In genomic region chr16:56409195-56409594, GRCh38 we compare ENCODE assay signal across 14 cellular contexts. TPM values are rescaled to one million over a fixed set of nuclear protein-coding genes. Genes with fewer than 3 reads are reported as not detected.
DNase-seq lines count a peak whose midpoint lies in the region; ATAC-seq and TF ChIP-seq lines count a peak whose summit lies in the region.
"Had no signal": no experiment of that assay in that cellular context is flagged by ENCODE, and none has a peak within 500 bp of the region (broad histone marks: within the 10 kb centered on the region; RNA-seq: fewer than 3 reads in every experiment).

No MANE protein-coding gene starts in this region.

- no peak overlapping the region for H2BK12ac ChIP-seq in H9 (ENCODE audit: insufficient read length, low read depth, low read length)

- H3K4me3 Mint-ChIP-seq in H9 (no peak overlapping the region), glutamatergic neuron (ENCODE audit: unreplicated experiment) (no peak overlapping the region)
- H3K4me3 Mint-ChIP-seq: activated CD4-positive, alpha-beta memory T cell treated with anti-CD3 and anti-CD28 coated beads, Interleukin-2, amount 10 ng/mL, durations not matched to agents 7 days and 5 days had no signal

- no peak overlapping the region for H2BK120ac ChIP-seq in H9 (ENCODE audit: low read depth, low read length, poor library complexity, severe bottlenecking)

- no peak overlapping the region for H3K9ac ChIP-seq in H9 (ENCODE audit: extremely low read depth, insufficient read length, low read length)

- H3K79me2 ChIP-seq in H9 (ENCODE audit: insufficient read depth, low read length): no peaks in the 10 kb centered on the region

- intact Hi-C loops in psoas muscle (cut with DNase I): no loop called here

- WGBS in H9 (ENCODE audit: extremely low coverage, insufficient read length, low lambda C conversion rate): no CpG with 5 or more reads among the region's 4 CpGs
- WGBS in psoas muscle, 3 donors: 62 to 84% (median 70%) methylated on average over 4 of the region's 4 CpGs

- POLR2A ChIA-PET in RWPE1 (lab: Yijun Ruan, JAX; ENCODE audit: low non-redundant PET): no interaction called here

- H4K8ac ChIP-seq in H9 (replicated peaks; ENCODE audit: insufficient read length, low read depth, low read length): no peak overlapping the region

- H3K18ac ChIP-seq in H9 (ENCODE audit: insufficient read length, low read depth, low read length): no peak overlapping the region

- H3K9me3 ChIP-seq in H9 (ENCODE audit: control insufficient read depth, low read depth, low read length) (no peaks in the 10 kb centered on the region), psoas muscle (no peaks in the 10 kb centered on the region)
- H3K9me3 ChIP-seq: spleen, testis had no signal

- H2AFZ ChIP-seq in H9 (ENCODE audit: low read length): no peak overlapping the region

- H3K56ac ChIP-seq in H9 (ENCODE audit: insufficient read length, low read depth, low read length): no peak overlapping the region

- H3K27me3 ChIP-seq in H9 (ENCODE audit: insufficient read depth, low read length): no peaks in the 10 kb centered on the region; the same call in 1 of the 2 replicates
- H3K27me3 ChIP-seq in psoas muscle (ENCODE audit: insufficient read depth in 3 of 3, low read length in 2 of 3): no peaks in the 10 kb centered on the region
- H3K27me3 ChIP-seq: cardiac muscle cell, spleen, testis had no signal

- H3K27ac Mint-ChIP-seq in H9 (peak overlapping the region in 2 of 3 experiments; percentile 22 to 49; a peak in 1 of 7 replicates), glutamatergic neuron (ENCODE audit: unreplicated experiment) (no peak overlapping the region)
- H3K27ac Mint-ChIP-seq: activated CD4-positive, alpha-beta memory T cell treated with anti-CD3 and anti-CD28 coated beads, Interleukin-2, amount 10 ng/mL, durations not matched to agents 7 days and 5 days had no signal

- H2BK20ac ChIP-seq in H9 (ENCODE audit: low read depth, low read length, poor library complexity, severe bottlenecking): no peak overlapping the region

- H3K4me1 ChIP-seq in H9 (ENCODE audit: insufficient read depth, low read length) (peaks cover 3% of the 10 kb centered on the region; the same call in 1 of the 2 replicates), psoas muscle (peaks cover 38% of the 10 kb centered on the region)
- H3K4me1 ChIP-seq: testis had no signal

- H3K14ac ChIP-seq in H9 (ENCODE audit: insufficient read depth, low read length): no peak overlapping the region

- H3K4me3 ChIP-seq in fibroblast of mammary gland (ENCODE audit: control insufficient read depth, low read depth, low read length) (no peak overlapping the region), psoas muscle (no peak overlapping the region)
- H3K4me3 ChIP-seq: cardiac muscle cell, spleen, testis had no signal

- no peak overlapping the region for H2AK5ac ChIP-seq in H9 (ENCODE audit: insufficient read length, low read length)

- no peak overlapping the region for H3K4ac ChIP-seq in H9 (ENCODE audit: low read depth, low read length)

- H3K23me2 ChIP-seq in H9 (ENCODE audit: insufficient read length, low read depth, low read length, poor library complexity, severe bottlenecking): no peaks in the 10 kb centered on the region

- ATAC-seq in psoas muscle (peak; percentile 49 to 64 (median 58)), GM18873 (IDR thresholded peaks at IDR 0.05; ENCODE audit: low FRiP score, unreplicated experiment) (no peak)
- ATAC-seq: Panc1 had no signal

- H3K79me1 ChIP-seq in H9 (ENCODE audit: insufficient read depth, low read depth, low read length, poor library complexity, severe bottlenecking): no peaks in the 10 kb centered on the region

- no peak overlapping the region for H4K91ac ChIP-seq in H9 (ENCODE audit: insufficient read length, low read depth, low read length)

- H3K36me3 Mint-ChIP-seq in H9 (ENCODE audit: insufficient read depth in 1 of 3, low read depth in 3 of 3) (peaks cover 15 to 51% (median 40%) of the 10 kb centered on the region in 3 experiments), glutamatergic neuron (ENCODE audit: unreplicated experiment) (no peaks in the 10 kb centered on the region)

- no peak overlapping the region for H2BK5ac ChIP-seq in H9 (ENCODE audit: insufficient read length, low read length)

- no peaks in the 10 kb centered on the region for H4K20me1 ChIP-seq in H9 (ENCODE audit: control insufficient read depth, insufficient read depth, insufficient read length)

- peaks cover 0 to 3% of the 10 kb centered on the region in 2 experiments; a peak in 2 of 4 replicates for H3K4me1 Mint-ChIP-seq in H9
- no peaks in the 10 kb centered on the region for H3K4me1 Mint-ChIP-seq in glutamatergic neuron (ENCODE audit: low read depth, unreplicated experiment)

- H3K23ac ChIP-seq in H9 (ENCODE audit: insufficient read length, low read depth, low read length): no peak overlapping the region

- peaks cover 15 to 75% of the 10 kb centered on the region in 2 donors for H3K36me3 ChIP-seq in psoas muscle (ENCODE audit: insufficient read depth in 1 of 2, low read depth in 1 of 2)

- H3K27me3 Mint-ChIP-seq in H9 (ENCODE audit: low read depth) (no peaks in the 10 kb centered on the region), glutamatergic neuron (ENCODE audit: unreplicated experiment) (peaks cover 5% of the 10 kb centered on the region)
- H3K27me3 Mint-ChIP-seq: activated CD4-positive, alpha-beta memory T cell treated with anti-CD3 and anti-CD28 coated beads, Interleukin-2, amount 10 ng/mL, durations not matched to agents 7 days and 5 days had no signal

- no peak overlapping the region for H3K27ac ChIP-seq in H9 (ENCODE audit: insufficient read length, low read depth, low read length)
- H3K27ac ChIP-seq in RWPE1: no peak overlapping the region
- H3K27ac ChIP-seq in psoas muscle: peak overlapping the region; percentile 54
- H3K27ac ChIP-seq: cardiac muscle cell, spleen, testis had no signal

- DNase-seq in H9: no peak
- DNase-seq in RWPE1 (ENCODE audit: low spot score): peak; percentile 34
- DNase-seq in fibroblast of mammary gland (ENCODE audit: low read depth): peak; percentile 63
- DNase-seq in psoas muscle: no peak
- no peak for DNase-seq in glutamatergic neuron
- DNase-seq in superior temporal gyrus (ENCODE audit: extremely low spot score): no peak
- no peak for DNase-seq in SW480 (ENCODE audit: low spot score)
- DNase-seq: activated CD4-positive, alpha-beta memory T cell treated with anti-CD3 and anti-CD28 coated beads, Interleukin-2, amount 10 ng/mL, durations not matched to agents 7 days and 5 days; activated gamma-delta T cell treated with Interleukin-2 at 50 U/mL for 16 hours; spleen; testis had no signal

- no peak overlapping the region for H3T11ph ChIP-seq in H9 (ENCODE audit: low read length)

- CTCF ChIA-PET in RWPE1 (lab: Yijun Ruan, JAX): no interaction called here

- H3K9me3 Mint-ChIP-seq in H9 (no peaks in the 10 kb centered on the region; a peak in 2 of 5 replicates), glutamatergic neuron (ENCODE audit: unreplicated experiment) (no peaks in the 10 kb centered on the region)
- H3K9me3 Mint-ChIP-seq: activated CD4-positive, alpha-beta memory T cell treated with anti-CD3 and anti-CD28 coated beads, Interleukin-2, amount 10 ng/mL, durations not matched to agents 7 days and 5 days had no signal

- H3K4me2 ChIP-seq in H9 (ENCODE audit: insufficient read depth, insufficient read length, low read length): no peak overlapping the region

- H4K5ac ChIP-seq in H9 (ENCODE audit: insufficient read length, low read depth, low read length): no peak overlapping the region

- TF ChIP-seq CTCF in H9 (conservative IDR thresholded peaks at IDR 0.05): no peak
- no peak for TF ChIP-seq CTCF in RWPE1 (conservative IDR thresholded peaks at IDR 0.05; ENCODE audit: low read depth)
- TF ChIP-seq CTCF in fibroblast of mammary gland (conservative IDR thresholded peaks at IDR 0.05; ENCODE audit: control insufficient read depth, insufficient read depth, low read depth, low read length): no peak
- no peak for TF ChIP-seq CTCF in psoas muscle (IDR thresholded peaks at IDR 0.05)
- no peak for TF ChIP-seq CTCF in glutamatergic neuron (IDR thresholded peaks at IDR 0.05; ENCODE audit: partially characterized antibody, unreplicated experiment)

- H2BK15ac ChIP-seq in H9 (ENCODE audit: low read depth, low read length): no peak overlapping the region

RNA-seq across cellular contexts. Expression of gene AMFR, which starts 16.1 kb away (rescaled TPM):
- total RNA-seq in H9 (2021): 25.6 and 26.3 TPM in 2 replicates
- total RNA-seq in psoas muscle: 100 to 1,000 TPM; 146 to 270 (median 194) TPM
- 100 to 1,000 TPM; 106 to 453 (median 160) TPM for polyA plus RNA-seq in psoas muscle
- 69.9 TPM for total RNA-seq in glutamatergic neuron (ENCODE audit: unreplicated experiment)

RNA-seq across cellular contexts. Expression of gene NUDT21, which starts 41.9 kb away (rescaled TPM):
- total RNA-seq in H9 (2021): 271 and 276 TPM in 2 replicates
- total RNA-seq in psoas muscle: 10 to 100 TPM; 41.1 to 52.4 (median 48.5) TPM
- 10 to 100 TPM; 16.9 to 39.0 (median 28.6) TPM for polyA plus RNA-seq in psoas muscle
- total RNA-seq in glutamatergic neuron (ENCODE audit: unreplicated experiment): 135 TPM

RNA-seq across cellular contexts. Expression of gene OGFOD1, which starts 42.2 kb away (rescaled TPM):
- total RNA-seq in H9 (2021) (66.5 TPM in 2 replicates), psoas muscle (10 to 100 TPM; 56.3 to 97.6 (median 73.4) TPM), glutamatergic neuron (ENCODE audit: unreplicated experiment) (45.6 TPM)
- polyA plus RNA-seq in psoas muscle: 100 to 1,000 TPM in 1 of 3 donors, 10 to 100 TPM in 2; 40.9 to 100 (median 42.6) TPM

Comparison
In these comparisons a context has a peak if more than half of its experiments do, and no peak if none do; other contexts are left out.
1. DNase-seq: peak in RWPE1 (single experiment) and fibroblast of mammary gland (single experiment); none in H9 (single experiment), psoas muscle (0 of 2), glutamatergic neuron (single experiment), superior temporal gyrus (single experiment) and SW480 (single experiment).